Comparison of ENCODE assay signal across 14 cellular contexts in genomic region chr1:53293123-53293522, GRCh38. TPM values are rescaled to one million over a fixed set of nuclear protein-coding genes. Genes with fewer than 3 reads are reported as not detected.
DNase-seq lines count a peak whose midpoint lies in the region; ATAC-seq and TF ChIP-seq lines count a peak whose summit lies in the region.
"Had no signal": no experiment of that assay in that cellular context is flagged by ENCODE, and none has a peak within 500 bp of the region (broad histone marks: within the 10 kb centered on the region; RNA-seq: fewer than 3 reads in every experiment).

No MANE protein-coding gene starts in this region.

- ATAC-seq in central memory CD8-positive, alpha-beta T cell (replicated peaks; ENCODE audit: extremely low read depth, poor library complexity, severe bottlenecking) = no peak
- peak; percentile 1 to 5 for ATAC-seq in stimulated activated naive B cell treated with anti-CD40 and anti-IgM and Interleukin-4, amounts not matched to agents 10 μg/mL and 1 μg/mL and 100 μg/mL, for 72 hours (replicated peaks)
- ATAC-seq in GM18520 (IDR thresholded peaks at IDR 0.05; ENCODE audit: unreplicated experiment) = no peak
- ATAC-seq: activated naive CD4-positive, alpha-beta T cell treated with anti-CD3 and anti-CD28 coated beads, Interleukin-2, amount 50 U/mL, for 72 hours had no signal

- intact Hi-C loops in prostate gland (cut with DNase I) = no loop called here

- CTCF ChIA-PET in activated naive CD4-positive, alpha-beta T cell treated with anti-CD3 and anti-CD28 coated beads, Interleukin-2, amount 10 ng/mL, durations not matched to agents 7 days and 5 days (lab: Charles Lee) = interaction anchor here (1.3 kb wide), 1 partner anchor 14 kb away, joined by 3 read pairs; no protein-coding TSS in a partner anchor

- peak; percentile 31 for DNase-seq in activated naive CD4-positive, alpha-beta T cell treated with anti-CD3 and anti-CD28 coated beads, Interleukin-2, amount 10 ng/mL, durations not matched to agents 7 days and 5 days
- no peak for DNase-seq in activated naive CD4-positive, alpha-beta T cell (lab: John Stamatoyannopoulos, UW)
- DNase-seq in M059J (ENCODE audit: low read depth) = peak; percentile 67
- no peak for DNase-seq in central memory CD8-positive, alpha-beta T cell (ENCODE audit: low spot score in 2 of 2)
- DNase-seq in stimulated activated naive B cell treated with anti-CD40 and anti-IgM and Interleukin-4, amounts not matched to agents 10 μg/mL and 1 μg/mL and 100 μg/mL, for 72 hours = no peak
- DNase-seq in NCI-H1092 (lab: John Stamatoyannopoulos, UW) = no peak
- no peak for DNase-seq in prostate gland (ENCODE audit: low spot score)
- DNase-seq: AML-193, GOT3, mesendoderm, NCI-H345 had no signal

- no peaks in the 10 kb centered on the region for H3K27me3 Mint-ChIP-seq in activated naive CD4-positive, alpha-beta T cell treated with anti-CD3 and anti-CD28 coated beads, Interleukin-2, amount 10 ng/mL, durations not matched to agents 7 days and 5 days
- H3K27me3 Mint-ChIP-seq in central memory CD8-positive, alpha-beta T cell = no peaks in the 10 kb centered on the region
- H3K27me3 Mint-ChIP-seq in stimulated activated naive B cell treated with anti-CD40 and anti-IgM and Interleukin-4, amounts not matched to agents 10 μg/mL and 1 μg/mL and 100 μg/mL, for 72 hours = no peaks in the 10 kb centered on the region
- H3K27me3 Mint-ChIP-seq: stimulated activated naive CD8-positive, alpha-beta T cell treated with anti-CD3 and anti-CD28 coated beads, Interleukin-15, Interleukin-2, amounts not matched to agents 100 ng/mL and 50 ng/mL, for 24 hours had no signal

- no peaks in the 10 kb centered on the region for H3K36me3 ChIP-seq in prostate gland

- H3K36me3 Mint-ChIP-seq in activated naive CD4-positive, alpha-beta T cell treated with anti-CD3 and anti-CD28 coated beads, Interleukin-2, amount 10 ng/mL, durations not matched to agents 7 days and 5 days = peaks cover 6% of the 10 kb centered on the region
- H3K36me3 Mint-ChIP-seq in central memory CD8-positive, alpha-beta T cell (ENCODE audit: insufficient read depth) = peaks cover 6% of the 10 kb centered on the region
- peaks cover 28 to 52% of the 10 kb centered on the region in 2 donors for H3K36me3 Mint-ChIP-seq in stimulated activated naive B cell treated with anti-CD40 and anti-IgM and Interleukin-4, amounts not matched to agents 10 μg/mL and 1 μg/mL and 100 μg/mL, for 72 hours
- H3K36me3 Mint-ChIP-seq: activated naive CD4-positive, alpha-beta T cell treated with anti-CD3 and anti-CD28 coated beads, Interleukin-2, amount 50 U/mL, for 72 hours had no signal

- 50% methylated on average over 2 of the region's 2 CpGs for WGBS in prostate gland

- no peak for TF ChIP-seq CTCF in prostate gland (IDR thresholded peaks at IDR 0.05)

- no peaks in the 10 kb centered on the region for H3K9me3 ChIP-seq in prostate gland

- peak overlapping the region; percentile 85 for H3K27ac Mint-ChIP-seq in activated naive CD4-positive, alpha-beta T cell treated with anti-CD3 and anti-CD28 coated beads, Interleukin-2, amount 10 ng/mL, durations not matched to agents 7 days and 5 days
- peak overlapping the region; percentile 86 for H3K27ac Mint-ChIP-seq in central memory CD8-positive, alpha-beta T cell (ENCODE audit: low read depth)
- H3K27ac Mint-ChIP-seq in stimulated activated naive B cell treated with anti-CD40 and anti-IgM and Interleukin-4, amounts not matched to agents 10 μg/mL and 1 μg/mL and 100 μg/mL, for 72 hours = peak overlapping the region; percentile 88
- H3K27ac Mint-ChIP-seq: stimulated activated naive CD8-positive, alpha-beta T cell treated with anti-CD3 and anti-CD28 coated beads, Interleukin-15, Interleukin-2, amounts not matched to agents 100 ng/mL and 50 ng/mL, for 24 hours had no signal

- no peak for TF ChIP-seq POLR2A in prostate gland (IDR thresholded peaks at IDR 0.05)

- H3K4me3 Mint-ChIP-seq in activated naive CD4-positive, alpha-beta T cell treated with anti-CD3 and anti-CD28 coated beads, Interleukin-2, amount 10 ng/mL, durations not matched to agents 7 days and 5 days = no peak overlapping the region
- H3K4me3 Mint-ChIP-seq in central memory CD8-positive, alpha-beta T cell = peak overlapping the region; percentile 44
- peak overlapping the region in 1 of 2 donors; percentile 58 for H3K4me3 Mint-ChIP-seq in stimulated activated naive B cell treated with anti-CD40 and anti-IgM and Interleukin-4, amounts not matched to agents 10 μg/mL and 1 μg/mL and 100 μg/mL, for 72 hours
- H3K4me3 Mint-ChIP-seq: stimulated activated naive CD8-positive, alpha-beta T cell treated with anti-CD3 and anti-CD28 coated beads, Interleukin-15, Interleukin-2, amounts not matched to agents 100 ng/mL and 50 ng/mL, for 24 hours had no signal

- H3K27ac ChIP-seq in prostate gland = no peak overlapping the region

- H3K4me1 ChIP-seq in prostate gland (replicated peaks) = peaks cover 7% of the 10 kb centered on the region

- H3K27me3 ChIP-seq in prostate gland (replicated peaks; ENCODE audit: insufficient read depth) = no peaks in the 10 kb centered on the region

- H3K4me1 Mint-ChIP-seq in activated naive CD4-positive, alpha-beta T cell treated with anti-CD3 and anti-CD28 coated beads, Interleukin-2, amount 10 ng/mL, durations not matched to agents 7 days and 5 days = peaks cover 44% of the 10 kb centered on the region
- peaks cover 39% of the 10 kb centered on the region for H3K4me1 Mint-ChIP-seq in central memory CD8-positive, alpha-beta T cell
- peaks cover 43 to 76% of the 10 kb centered on the region in 2 donors for H3K4me1 Mint-ChIP-seq in stimulated activated naive B cell treated with anti-CD40 and anti-IgM and Interleukin-4, amounts not matched to agents 10 μg/mL and 1 μg/mL and 100 μg/mL, for 72 hours

- H3K4me3 ChIP-seq in prostate gland = no peak overlapping the region

- H3K9me3 Mint-ChIP-seq in activated naive CD4-positive, alpha-beta T cell treated with anti-CD3 and anti-CD28 coated beads, Interleukin-2, amount 10 ng/mL, durations not matched to agents 7 days and 5 days = no peaks in the 10 kb centered on the region
- H3K9me3 Mint-ChIP-seq in central memory CD8-positive, alpha-beta T cell = no peaks in the 10 kb centered on the region
- H3K9me3 Mint-ChIP-seq in stimulated activated naive B cell treated with anti-CD40 and anti-IgM and Interleukin-4, amounts not matched to agents 10 μg/mL and 1 μg/mL and 100 μg/mL, for 72 hours = no peaks in the 10 kb centered on the region
- H3K9me3 Mint-ChIP-seq: activated naive CD4-positive, alpha-beta T cell treated with anti-CD3 and anti-CD28 coated beads, Interleukin-2, amount 50 U/mL, for 72 hours; stimulated activated naive CD8-positive, alpha-beta T cell treated with anti-CD3 and anti-CD28 coated beads, Interleukin-15, Interleukin-2, amounts not matched to agents 100 ng/mL and 50 ng/mL, for 24 hours had no signal

RNA-seq across cellular contexts. Expression of gene LRP8, which starts 34.7 kb away (rescaled TPM):
- 36.0 and 57.4 TPM in 2 replicates for total RNA-seq in M059J (2014; rRNA removed; shearing (Covaris generic))
- total RNA-seq in prostate gland = 100 to 1,000 TPM in 1 of 2 donors, 1 to 10 TPM in 1; 6.7 to 130 TPM

RNA-seq across cellular contexts. Expression of gene MAGOH, which starts 54.8 kb away (rescaled TPM):
- total RNA-seq in M059J (2014; rRNA removed; shearing (Covaris generic)) = 68.2 and 84.9 TPM in 2 replicates
- 10 to 100 TPM; 23.0 to 36.1 TPM for total RNA-seq in prostate gland

Comparison
In these comparisons a context has a peak if more than half of its experiments do, and no peak if none do; other contexts are left out.
1. DNase-seq: peak in activated naive CD4-positive, alpha-beta T cell treated with anti-CD3 and anti-CD28 coated beads, Interleukin-2, amount 10 ng/mL, durations not matched to agents 7 days and 5 days (single experiment) and M059J (single experiment); none in activated naive CD4-positive, alpha-beta T cell (0 of 4), central memory CD8-positive, alpha-beta T cell (0 of 2), stimulated activated naive B cell treated with anti-CD40 and anti-IgM and Interleukin-4, amounts not matched to agents 10 μg/mL and 1 μg/mL and 100 μg/mL, for 72 hours (single experiment), NCI-H1092 (single experiment) and prostate gland (single experiment).
2. ATAC-seq: peak in stimulated activated naive B cell treated with anti-CD40 and anti-IgM and Interleukin-4, amounts not matched to agents 10 μg/mL and 1 μg/mL and 100 μg/mL, for 72 hours (2 of 2); none in central memory CD8-positive, alpha-beta T cell (single experiment) and GM18520 (single experiment).
3. Peak in every context shown above with its lines, with median percentiles within 50 percentile points of each other: H3K27ac Mint-ChIP-seq.